8 cellular contexts compared by ENCODE assay signal in genomic region chr12:50400104-50400637, GRCh38. TPM values are rescaled to one million over a fixed set of nuclear protein-coding genes. Genes with fewer than 3 reads are reported as not detected.
DNase-seq lines count a peak whose midpoint lies in the region; ATAC-seq, FAIRE-seq and TF ChIP-seq lines count a peak whose summit lies in the region.

No MANE protein-coding gene starts in this region.

- H3K79me2 ChIP-seq in OCI-LY3 (ENCODE audit: low read length) (peaks cover 45% of the 10 kb centered on the region), H1 (ENCODE audit: control insufficient read depth in 1 of 2, insufficient read depth in 2 of 2, low read length in 2 of 2) (peaks cover 27 to 39% of the 10 kb centered on the region in 2 experiments)

- DNase-seq in activated naive CD4-positive, alpha-beta T cell treated with anti-CD3 and anti-CD28 coated beads, Interleukin-2, amount 10 ng/mL, durations not matched to agents 7 days and 5 days: no peak
- DNase-seq in activated naive CD4-positive, alpha-beta T cell (lab: John Stamatoyannopoulos, UW): no peak
- DNase-seq in H1 (ENCODE audit: low read depth in 1 of 2, low spot score in 2 of 2) (no peak), retina (no peak)
- no peak for DNase-seq in effector CD8-positive, alpha-beta T cell (lab: John Stamatoyannopoulos, UW)

- no peaks in the 10 kb centered on the region for H3K9me3 ChIP-seq in OCI-LY3 (ENCODE audit: insufficient read depth, low read length)
- H3K9me3 ChIP-seq in H1 (ENCODE audit: insufficient read depth in 2 of 2, low read depth in 1 of 2, low read length in 1 of 2): no peaks in the 10 kb centered on the region
- H3K9me3 ChIP-seq in neutrophil: no peaks in the 10 kb centered on the region

- peaks cover 2% of the 10 kb centered on the region; the same call in 1 of the 2 replicates for H3K23me2 ChIP-seq in H1 (ENCODE audit: low read depth, low read length)

- H3K27ac Mint-ChIP-seq in activated naive CD4-positive, alpha-beta T cell treated with anti-CD3 and anti-CD28 coated beads, Interleukin-2, amount 10 ng/mL, durations not matched to agents 7 days and 5 days: peak overlapping the region; percentile 95

- no peak overlapping the region for H3K14ac ChIP-seq in H1 (ENCODE audit: insufficient read length)

- H3K9me3 Mint-ChIP-seq in activated naive CD4-positive, alpha-beta T cell treated with anti-CD3 and anti-CD28 coated beads, Interleukin-2, amount 10 ng/mL, durations not matched to agents 7 days and 5 days: no peaks in the 10 kb centered on the region

- H3K23ac ChIP-seq in H1 (ENCODE audit: insufficient read length): no peak overlapping the region

- H4K5ac ChIP-seq in H1 (ENCODE audit: insufficient read length, low read depth, low read length): peak overlapping the region; percentile 52

- H2BK20ac ChIP-seq in H1 (ENCODE audit: low read length): no peak overlapping the region

- no peak for TF ChIP-seq CTCF in OCI-LY3 (IDR thresholded peaks at IDR 0.05; ENCODE audit: low read depth, low read length)
- no peak for TF ChIP-seq CTCF in H1 (IDR thresholded peaks at IDR 0.05; ENCODE audit: control extremely low read depth in 1 of 3, insufficient read depth in 1 of 3, low read depth in 1 of 3, low read length in 3 of 3)
- TF ChIP-seq CTCF in neutrophil (IDR thresholded peaks at IDR 0.05): no peak

- no peak overlapping the region for H2BK5ac ChIP-seq in H1 (ENCODE audit: low read depth, low read length)

- H2BK120ac ChIP-seq in H1 (replicated peaks; ENCODE audit: low read depth, low read length): peak overlapping the region; percentile 45

- no peak for TF ChIP-seq RAD21 in H1 (IDR thresholded peaks at IDR 0.05 in 1 of 2, conservative IDR thresholded peaks at IDR 0.05 in 1 of 2; ENCODE audit: low read depth in 2 of 2, low read length in 2 of 2)

- H4K8ac ChIP-seq in H1 (ENCODE audit: extremely low read depth, insufficient read depth, low read length): no peak overlapping the region

- H3K27me3 Mint-ChIP-seq in activated naive CD4-positive, alpha-beta T cell treated with anti-CD3 and anti-CD28 coated beads, Interleukin-2, amount 10 ng/mL, durations not matched to agents 7 days and 5 days: peaks cover 8% of the 10 kb centered on the region

- H3K56ac ChIP-seq in H1 (replicated peaks; ENCODE audit: insufficient read length, low read depth, low read length): no peak overlapping the region

- H4K20me1 ChIP-seq in OCI-LY3 (ENCODE audit: insufficient read depth, low read length) (peaks cover 13% of the 10 kb centered on the region), H1 (replicated peaks in 1 of 2; ENCODE audit: control insufficient read depth in 1 of 2, insufficient read depth in 2 of 2, low read length in 2 of 2) (no peaks in the 10 kb centered on the region)

- H3K27me3 ChIP-seq in OCI-LY3 (ENCODE audit: low read depth, low read length): no peaks in the 10 kb centered on the region
- H3K27me3 ChIP-seq in H1 (replicated peaks in 1 of 4; ENCODE audit: control insufficient read depth in 3 of 4, extremely low read depth in 1 of 4, insufficient read depth in 3 of 4, low read length in 3 of 4): no peaks in the 10 kb centered on the region
- no peaks in the 10 kb centered on the region for H3K27me3 ChIP-seq in neutrophil

- no peak overlapping the region for H3K4ac ChIP-seq in H1 (replicated peaks; ENCODE audit: insufficient read length, low read depth, low read length)

- no peak overlapping the region for H4K91ac ChIP-seq in H1 (replicated peaks; ENCODE audit: insufficient read length, low read length)

- TF ChIP-seq EP300 in H1 (IDR thresholded peaks at IDR 0.05; ENCODE audit: borderline replicate concordance in 1 of 2, low read depth in 2 of 2, low read length in 2 of 2): no peak

- H3K4me2 ChIP-seq in OCI-LY3 (ENCODE audit: low read length) (peak overlapping the region; percentile 58), H1 (ENCODE audit: insufficient read depth in 1 of 2, low read depth in 2 of 2, low read length in 2 of 2) (peak overlapping the region; percentile 64 to 72)

- 34% methylated on average over 8 of the region's 8 CpGs; no CpG with 5 or more reads in 1 of the 2 experiments for WGBS in H1 (ENCODE audit: extremely low coverage in 1 of 2, insufficient coverage in 1 of 2, insufficient read length in 1 of 2, insufficient replicate concordance in 2 of 2, low coverage in 1 of 2, low lambda C conversion rate in 2 of 2, missing lambda C conversion rate in 1 of 2), 2 experiments

- H3K4me1 ChIP-seq in OCI-LY3 (ENCODE audit: low read length) (peaks cover 14% of the 10 kb centered on the region), H1 (replicated peaks in 1 of 4; ENCODE audit: control insufficient read depth in 3 of 4, insufficient read depth in 4 of 4, low read length in 3 of 4) (peaks cover 0 to 5% (median 2%) of the 10 kb centered on the region in 4 experiments; a peak in 3 of 7 replicates), neutrophil (ENCODE audit: control insufficient read depth in 1 of 2, insufficient read depth in 1 of 2, low read depth in 1 of 2, low read length in 1 of 2) (peaks cover 24 to 30% of the 10 kb centered on the region in 2 experiments)

- H3K79me1 ChIP-seq in H1 (ENCODE audit: low read depth, low read length): no peaks in the 10 kb centered on the region

- H3K27ac ChIP-seq in OCI-LY3 (ENCODE audit: low read length) (peak overlapping the region; percentile 86), H1 (ENCODE audit: low read depth, low read length) (peak overlapping the region; percentile 59; the same call in 1 of the 2 replicates), neutrophil (peak overlapping the region; percentile 88)

- H2BK15ac ChIP-seq in H1 (ENCODE audit: low read length): no peak overlapping the region

- peak overlapping the region; percentile 89 for H2AFZ ChIP-seq in OCI-LY3 (ENCODE audit: low read depth, low read length)
- H2AFZ ChIP-seq in H1 (ENCODE audit: low read length): peak overlapping the region; percentile 97; the same call in 1 of the 2 replicates

- TF ChIP-seq POLR2A in H1 (IDR thresholded peaks at IDR 0.05; ENCODE audit: control extremely low read depth in 1 of 2, low read depth in 2 of 2, low read length in 2 of 2): no peak

- peaks cover 36% of the 10 kb centered on the region for H3K4me1 Mint-ChIP-seq in activated naive CD4-positive, alpha-beta T cell treated with anti-CD3 and anti-CD28 coated beads, Interleukin-2, amount 10 ng/mL, durations not matched to agents 7 days and 5 days

- CTCF ChIA-PET in activated naive CD4-positive, alpha-beta T cell treated with anti-CD3 and anti-CD28 coated beads, Interleukin-2, amount 10 ng/mL, durations not matched to agents 7 days and 5 days (lab: Charles Lee): no interaction called here
- CTCF ChIA-PET in H1 (lab: Charles Lee; ENCODE audit: partially characterized antibody): interaction anchor here (1.3 kb wide), 1 partner anchor 12 kb away, joined by 4 read pairs; no protein-coding TSS in a partner anchor

- H3K4me3 Mint-ChIP-seq in activated naive CD4-positive, alpha-beta T cell treated with anti-CD3 and anti-CD28 coated beads, Interleukin-2, amount 10 ng/mL, durations not matched to agents 7 days and 5 days: peak overlapping the region; percentile 99

- H2AK5ac ChIP-seq in H1 (ENCODE audit: low read depth, low read length): no peak overlapping the region

- H3K9ac ChIP-seq in OCI-LY3 (ENCODE audit: low read length) (peak overlapping the region; percentile 93), H1 (replicated peaks in 1 of 4; ENCODE audit: extremely low read depth in 1 of 4, low read depth in 3 of 4, low read length in 3 of 4) (peak overlapping the region; percentile 56 to 89 (median 82))

- no peak for FAIRE-seq in H1 (lab: Jason Lieb, UNC)

- peaks cover 9% of the 10 kb centered on the region for H3K36me3 Mint-ChIP-seq in activated naive CD4-positive, alpha-beta T cell treated with anti-CD3 and anti-CD28 coated beads, Interleukin-2, amount 10 ng/mL, durations not matched to agents 7 days and 5 days

- H3K36me3 ChIP-seq in OCI-LY3 (replicated peaks; ENCODE audit: low read depth, low read length) (peaks cover 2% of the 10 kb centered on the region), H1 (ENCODE audit: control insufficient read depth in 2 of 4, insufficient read depth in 4 of 4, low read length in 3 of 4) (peaks cover 0 to 3% (median 0%) of the 10 kb centered on the region in 4 experiments; a peak in 1 of 8 replicates), neutrophil (no peaks in the 10 kb centered on the region)

- peak overlapping the region; percentile 95 for H3K4me3 ChIP-seq in OCI-LY3 (ENCODE audit: low read length)
- peak overlapping the region; percentile 71 to 95 (median 92) for H3K4me3 ChIP-seq in H1 (ENCODE audit: extremely low read depth in 1 of 4, insufficient read depth in 2 of 4, low read depth in 3 of 4, low read length in 4 of 4)
- peak overlapping the region; percentile 81 to 88 for H3K4me3 ChIP-seq in neutrophil (ENCODE audit: low read depth in 1 of 2, low read length in 1 of 2)

- no peak overlapping the region for H2BK12ac ChIP-seq in H1 (ENCODE audit: low read depth, low read length)

- no peak for ATAC-seq in HG03159 (IDR thresholded peaks at IDR 0.05; ENCODE audit: unreplicated experiment)

- POLR2A ChIA-PET in H1 (lab: Charles Lee; ENCODE audit: partially characterized antibody): interaction anchor here (1.0 to 2.2 kb wide), 3 partner anchors 9 to 12 kb away, joined by 5 to 9 read pairs (median 7); no protein-coding TSS in a partner anchor

- H3K18ac ChIP-seq in H1 (ENCODE audit: extremely low read depth, low read length): peak overlapping the region; percentile 42; the same call in 1 of the 2 replicates

TF ChIP-seq in H1, 55 proteins besides CTCF, POLR2A, EP300 and RAD21 (continues in another document):
- TF ChIP-seq TCF12 (IDR thresholded peaks at IDR 0.05; ENCODE audit: low read depth, low read length): no peak

RNA-seq across cellular contexts. Expression of gene LARP4, which starts 0.5 kb away (rescaled TPM):
- 93.9 and 95.0 TPM in 2 replicates for total RNA-seq in H1 (2021; fragmentation: NEBNext Ultra II Directional; extraction: Animal tissue kit (Norgen Biotek cat#: 25700))
- 8.8 and 12.8 TPM in 2 replicates for polyA plus RNA-seq in H1 (2011; rRNA removed)
- 15.9 TPM for polyA plus RNA-seq in H1 (2011; cell fraction: cytosol; rRNA removed)
- polyA plus RNA-seq in H1 (2011; cell fraction: nucleus; rRNA removed): 12.5 TPM
- polyA plus RNA-seq in H1 (2012, experiment 1 of 2): 23.6 to 52.4 TPM (median 30.9 TPM) in 4 replicates
- 2.5 TPM for polyA plus RNA-seq in H1 (2012, experiment 2 of 2)
- 43.0 TPM for polyA plus RNA-seq in H1 (2013, experiment 1 of 2)
- 44.5 TPM for polyA plus RNA-seq in H1 (2013, experiment 2 of 2)
- polyA minus RNA-seq in H1 (2011; rRNA and poly(A)+ RNA removed): 41.7 and 75.1 TPM in 2 replicates
- 49.7 TPM for polyA minus RNA-seq in H1 (2011; cell fraction: cytosol; rRNA and poly(A)+ RNA removed)
- polyA minus RNA-seq in H1 (2011; cell fraction: nucleus; rRNA and poly(A)+ RNA removed): 63.7 TPM

RNA-seq across cellular contexts. Expression of gene FAM186A, which starts 3.8 kb away (rescaled TPM):
- not detected in 2 replicates for total RNA-seq in H1 (2021; fragmentation: NEBNext Ultra II Directional; extraction: Animal tissue kit (Norgen Biotek cat#: 25700))
- not detected in 2 replicates for polyA plus RNA-seq in H1 (2011; rRNA removed)
- polyA plus RNA-seq in H1 (2011; cell fraction: cytosol; rRNA removed): not detected
- not detected for polyA plus RNA-seq in H1 (2011; cell fraction: nucleus; rRNA removed)
- 0.09 TPM in 1 of 4 replicates, not detected in the others for polyA plus RNA-seq in H1 (2012, experiment 1 of 2)
- polyA plus RNA-seq in H1 (2012, experiment 2 of 2): not detected
- not detected for polyA plus RNA-seq in H1 (2013, experiment 1 of 2)
- polyA plus RNA-seq in H1 (2013, experiment 2 of 2): not detected
- polyA minus RNA-seq in H1 (2011; rRNA and poly(A)+ RNA removed): not detected in 2 replicates
- polyA minus RNA-seq in H1 (2011; cell fraction: cytosol; rRNA and poly(A)+ RNA removed): not detected
- polyA minus RNA-seq in H1 (2011; cell fraction: nucleus; rRNA and poly(A)+ RNA removed): not detected
